ENCODE assay signal across 1 cellular context in genomic region chr12:109500406-109501185, GRCh38.
A peak's percentile ranks its signal among the peaks of the same experiment; 100 is the strongest.
TF ChIP-seq lines count a peak whose summit lies in the region.

No MANE protein-coding gene starts in this region.

TF ChIP-seq in HEK293, 187 proteins besides CTCF, POLR2A, EP300 and RAD21 (continued from another document):
- peak; percentile 86 for TF ChIP-seq GLIS1 (tag by site-specific recombination; IDR thresholded peaks at IDR 0.05)
- no peak for TF ChIP-seq ZNF621 (tag by site-specific recombination; IDR thresholded peaks at IDR 0.05)
